In genomic region chr18:57621252-57621607, GRCh38 we compare ENCODE assay signal across 8 cellular contexts. TPM values are rescaled to one million over a fixed set of nuclear protein-coding genes. Genes with fewer than 3 reads are reported as not detected.
A peak's percentile ranks its signal among the peaks of the same experiment; 100 is the strongest.
DNase-seq lines count a peak whose midpoint lies in the region; ATAC-seq and TF ChIP-seq lines count a peak whose summit lies in the region.

No MANE protein-coding gene starts in this region.

- no peak for TF ChIP-seq RAD21 in liver (IDR thresholded peaks at IDR 0.05)

- H2AFZ ChIP-seq in Loucy (ENCODE audit: low read length) = peak overlapping the region; percentile 64; the same call in 1 of the 2 replicates

- H3K4me1 ChIP-seq in Loucy (ENCODE audit: insufficient read depth, low read length, poor library complexity, severe bottlenecking) (peaks cover 27% of the 10 kb centered on the region), liver (ENCODE audit: control insufficient read depth in 4 of 4, insufficient read depth in 4 of 4, low read length in 3 of 4) (peaks cover 0 to 8% (median 2%) of the 10 kb centered on the region in 4 donors), tibial artery (peaks cover 0 to 21% (median 15%) of the 10 kb centered on the region in 4 donors)

- H3K27ac ChIP-seq in liver (ENCODE audit: low read depth in 1 of 2, low read length in 2 of 2) (peak overlapping the region; percentile 80 to 85), tibial artery (peak overlapping the region; percentile 86 to 91)

- H3K9me3 ChIP-seq in Loucy (ENCODE audit: insufficient read depth, low read depth, low read length) (no peaks in the 10 kb centered on the region), liver (ENCODE audit: control insufficient read depth in 4 of 4, low read length in 3 of 4) (no peaks in the 10 kb centered on the region), tibial artery (no peaks in the 10 kb centered on the region)

- peak overlapping the region; percentile 89 for H3K4me3 Mint-ChIP-seq in central memory CD8-positive, alpha-beta T cell

- H3K9ac ChIP-seq in Loucy (ENCODE audit: low read depth, low read length, poor library complexity, severe bottlenecking) (peak overlapping the region; percentile 94), liver (ENCODE audit: low read depth in 1 of 2, low read length in 2 of 2) (peak overlapping the region; percentile 67 to 92)

- no peaks in the 10 kb centered on the region for H3K27me3 ChIP-seq in Loucy (ENCODE audit: insufficient read depth, low read length, poor library complexity, severe bottlenecking)
- H3K27me3 ChIP-seq in liver (ENCODE audit: control insufficient read depth in 4 of 4, insufficient read depth in 4 of 4, low read length in 3 of 4) = no peaks in the 10 kb centered on the region
- no peaks in the 10 kb centered on the region for H3K27me3 ChIP-seq in tibial artery

- H3K4me3 ChIP-seq in Loucy (ENCODE audit: low read length, poor library complexity, severe bottlenecking) = peak overlapping the region; percentile 90
- H3K4me3 ChIP-seq in liver (ENCODE audit: low read depth in 1 of 3, low read length in 3 of 3) = peak overlapping the region; percentile 84 to 99 (median 86)
- peak overlapping the region; percentile 69 to 92 for H3K4me3 ChIP-seq in tibial artery

- no peaks in the 10 kb centered on the region for H3K9me3 Mint-ChIP-seq in central memory CD8-positive, alpha-beta T cell

- peaks cover 26% of the 10 kb centered on the region for H4K20me1 ChIP-seq in Loucy (ENCODE audit: insufficient read depth, low read length, poor library complexity, severe bottlenecking)

- H3K36me3 Mint-ChIP-seq in central memory CD8-positive, alpha-beta T cell (ENCODE audit: insufficient read depth) = peaks cover 27% of the 10 kb centered on the region

- peak overlapping the region; percentile 97 for H3K27ac Mint-ChIP-seq in central memory CD8-positive, alpha-beta T cell (ENCODE audit: low read depth)

- intact Hi-C loops in tibial artery (cut with DNase I; ENCODE audit: low total_unique reads) = no loop called here

- TF ChIP-seq CTCF in Loucy (conservative IDR thresholded peaks at IDR 0.05; ENCODE audit: low read length) (no peak), liver (IDR thresholded peaks at IDR 0.05; ENCODE audit: low read depth, low read length, missing input control) (no peak), tibial artery (IDR thresholded peaks at IDR 0.05) (no peak)

- no peaks in the 10 kb centered on the region for H3F3A ChIP-seq in Loucy (ENCODE audit: low read depth)

- peak; percentile 23 for ATAC-seq in GM21619 (IDR thresholded peaks at IDR 0.05; ENCODE audit: unreplicated experiment)
- ATAC-seq in central memory CD8-positive, alpha-beta T cell (replicated peaks; ENCODE audit: extremely low read depth, poor library complexity, severe bottlenecking) = peak; percentile 5

- H3K9me2 ChIP-seq in Loucy (replicated peaks; ENCODE audit: low read depth, low read length) = no peaks in the 10 kb centered on the region

- peak; percentile 72 for DNase-seq in DMS53 (lab: John Stamatoyannopoulos, UW)
- no peak for DNase-seq in DMS53 treated with DMSO at 0.1 percent for 48 hours (lab: John Stamatoyannopoulos, UW; ENCODE audit: unreplicated experiment)
- DNase-seq in central memory CD8-positive, alpha-beta T cell (ENCODE audit: low spot score in 2 of 2) = no peak
- DNase-seq in tibial artery = no peak
- DNase-seq in amniotic stem cell (lab: John Stamatoyannopoulos, UW) = no peak

- peaks cover 44% of the 10 kb centered on the region for H3K79me2 ChIP-seq in Loucy (ENCODE audit: insufficient read depth, low read length)

- WGBS in liver = under 1% methylated on average over 20 of the region's 20 CpGs

- H3K36me3 ChIP-seq in Loucy (ENCODE audit: insufficient read depth, low read length) (no peaks in the 10 kb centered on the region), liver (ENCODE audit: control insufficient read depth in 4 of 4, insufficient read depth in 3 of 4, low read depth in 1 of 4, low read length in 3 of 4) (peaks cover 0 to 3% (median under 1%) of the 10 kb centered on the region in 4 donors), tibial artery (peaks cover 0 to 22% (median 2%) of the 10 kb centered on the region in 3 donors)

- no peaks in the 10 kb centered on the region for H3K27me3 Mint-ChIP-seq in central memory CD8-positive, alpha-beta T cell

- peaks cover 5% of the 10 kb centered on the region for H3K4me1 Mint-ChIP-seq in central memory CD8-positive, alpha-beta T cell

- H3K4me2 ChIP-seq in Loucy (ENCODE audit: low read depth, low read length, poor library complexity, severe bottlenecking) = peak overlapping the region; percentile 83

TF ChIP-seq in liver, 16 proteins besides CTCF, POLR2A, EP300 and RAD21:
- no peak for TF ChIP-seq EGR1 (IDR thresholded peaks at IDR 0.05; ENCODE audit: low read depth in 2 of 2)
- TF ChIP-seq TAF1 (conservative IDR thresholded peaks at IDR 0.05) = no peak
- no peak for TF ChIP-seq SP1 (IDR thresholded peaks at IDR 0.05)
- TF ChIP-seq REST (IDR thresholded peaks at IDR 0.05) = no peak
- TF ChIP-seq HNF4G (IDR thresholded peaks at IDR 0.05) = no peak
- no peak for TF ChIP-seq ATF3 (IDR thresholded peaks at IDR 0.05)
- no peak for TF ChIP-seq HNF4A (conservative IDR thresholded peaks at IDR 0.05)
- no peak for TF ChIP-seq ZBTB33 (IDR thresholded peaks at IDR 0.05)
- TF ChIP-seq FOXA2 (IDR thresholded peaks at IDR 0.05) = no peak
- no peak for TF ChIP-seq GABPA (IDR thresholded peaks at IDR 0.05 in 1 of 2, conservative IDR thresholded peaks at IDR 0.05 in 1 of 2)
- no peak for TF ChIP-seq MAX (IDR thresholded peaks at IDR 0.05)
- TF ChIP-seq YY1 (IDR thresholded peaks at IDR 0.05) = no peak
- no peak for TF ChIP-seq NR2F2 (IDR thresholded peaks at IDR 0.05)
- TF ChIP-seq RXRA (IDR thresholded peaks at IDR 0.05) = no peak
- no peak for TF ChIP-seq JUND (IDR thresholded peaks at IDR 0.05)
- no peak for TF ChIP-seq FOXA1 (IDR thresholded peaks at IDR 0.05)

RNA-seq across cellular contexts. Expression of gene NARS1, which starts 0.4 kb away (rescaled TPM):
- 10 to 100 TPM; 64.4 to 81.8 TPM for total RNA-seq in liver
- 10 to 100 TPM; 42.6 to 60.0 TPM for polyA plus RNA-seq in liver

RNA-seq across cellular contexts. Expression of gene FECH, which starts 34.7 kb away (rescaled TPM):
- total RNA-seq in liver = 1,000 to 10,000 TPM in 1 of 2 donors, 10 to 100 TPM in 1; 45.6 to 1,262 TPM
- 10 to 100 TPM; 13.8 to 38.7 TPM for polyA plus RNA-seq in liver
